ENCODE assay signal across 14 cellular contexts in genomic region chr5:79800979-79801827, GRCh38.
A peak's percentile ranks its signal among the peaks of the same experiment; 100 is the strongest.
DNase-seq lines count a peak whose midpoint lies in the region; ATAC-seq and TF ChIP-seq lines count a peak whose summit lies in the region.
"Had no signal": no experiment of that assay in that cellular context is flagged by ENCODE, and none has a peak within 500 bp of the region (broad histone marks: within the 10 kb centered on the region; RNA-seq: fewer than 3 reads in every experiment).

No MANE protein-coding gene starts in this region.

- H3K4me2 ChIP-seq in BLaER1 (peak overlapping the region; percentile 60), GM23338 (no peak overlapping the region)

- TF ChIP-seq CTCF in GM23338 (conservative IDR thresholded peaks at IDR 0.05; ENCODE audit: low read depth in 2 of 2), result no peak
- TF ChIP-seq CTCF in BE2C (IDR thresholded peaks at IDR 0.05; ENCODE audit: low read depth, low read length), result no peak

- no peak overlapping the region for H3K9ac ChIP-seq in BLaER1

- peaks cover 3% of the 10 kb centered on the region; the same call in 2 of the 3 replicates for H3K4me1 Mint-ChIP-seq in GM23338

- peaks cover 5% of the 10 kb centered on the region; the same call in 1 of the 2 replicates for H3K9me2 ChIP-seq in GM23338 (ENCODE audit: insufficient read depth)

- H3K4me3 ChIP-seq in BLaER1 (no peak overlapping the region; the same call in 1 of the 2 replicates), GM23338 (no peak overlapping the region), BE2C (ENCODE audit: low read depth, low read length) (no peak overlapping the region)
- H3K4me3 ChIP-seq: spleen had no signal

- no peak overlapping the region for H3K27ac Mint-ChIP-seq in GM23338

- H3K27ac ChIP-seq in BLaER1 (peak overlapping the region; percentile 72), GM23338 (ENCODE audit: low read depth) (no peak overlapping the region), caudate nucleus (ENCODE audit: low read depth, low read length) (no peak overlapping the region)
- H3K27ac ChIP-seq: foreskin keratinocyte had no signal

- peaks cover 44% of the 10 kb centered on the region for H3K4me1 ChIP-seq in BLaER1
- H3K4me1 ChIP-seq in GM23338 (ENCODE audit: insufficient read depth), result no peaks in the 10 kb centered on the region
- H3K4me1 ChIP-seq in BE2C, result no peaks in the 10 kb centered on the region
- H3K4me1 ChIP-seq: foreskin keratinocyte had no signal

- H3F3A ChIP-seq in GM23338 (replicated peaks; ENCODE audit: low read depth), result no peaks in the 10 kb centered on the region

- no peak for ATAC-seq in GM23338
- no peak for ATAC-seq in GM18498 (IDR thresholded peaks at IDR 0.05; ENCODE audit: unreplicated experiment)
- ATAC-seq: foreskin keratinocyte had no signal

- no peaks in the 10 kb centered on the region for H4K20me1 ChIP-seq in BLaER1
- no peaks in the 10 kb centered on the region for H4K20me1 ChIP-seq in GM23338 (replicated peaks; ENCODE audit: insufficient read depth)

- H3K27me3 ChIP-seq in BLaER1 (no peaks in the 10 kb centered on the region), GM23338 (ENCODE audit: insufficient read depth) (no peaks in the 10 kb centered on the region), BE2C (peaks cover 5% of the 10 kb centered on the region)
- H3K27me3 ChIP-seq: spleen had no signal

- no peaks in the 10 kb centered on the region for H3K36me3 Mint-ChIP-seq in GM23338 (ENCODE audit: low read depth)
- H3K36me3 Mint-ChIP-seq: brain had no signal

- H3K36me3 ChIP-seq in BLaER1 (no peaks in the 10 kb centered on the region), GM23338 (ENCODE audit: insufficient read depth) (no peaks in the 10 kb centered on the region), BE2C (no peaks in the 10 kb centered on the region)
- H3K36me3 ChIP-seq: spleen had no signal

- H3K9me3 ChIP-seq in BLaER1 (no peaks in the 10 kb centered on the region), BE2C (no peaks in the 10 kb centered on the region)
- H3K9me3 ChIP-seq: spleen had no signal

- no peaks in the 10 kb centered on the region for H3K9me3 Mint-ChIP-seq in GM23338
- H3K9me3 Mint-ChIP-seq: brain had no signal

- no peaks in the 10 kb centered on the region for H3K79me2 ChIP-seq in GM23338 (replicated peaks; ENCODE audit: insufficient read depth)

- no peak overlapping the region for H3K4me3 Mint-ChIP-seq in GM23338
- H3K4me3 Mint-ChIP-seq: brain had no signal

- H2AFZ ChIP-seq in GM23338, result peak overlapping the region; percentile 63

- peaks cover 2% of the 10 kb centered on the region for H3K27me3 Mint-ChIP-seq in GM23338 (ENCODE audit: insufficient read depth, low read depth, poor library complexity)
- H3K27me3 Mint-ChIP-seq: brain had no signal

- DNase-seq in GM23338 (ENCODE audit: low spot score), result peak; percentile 16
- DNase-seq in RPMI7951 (ENCODE audit: low read depth), result peak; percentile 30
- DNase-seq in iris pigment epithelial cell (ENCODE audit: low read depth), result peak; percentile 29
- no peak for DNase-seq in BE2C
- DNase-seq in caudate nucleus (lab: John Stamatoyannopoulos, UW), result no peak
- no peak for DNase-seq in GM19238 (ENCODE audit: insufficient read length, low spot score)
- DNase-seq: activated CD4-positive, alpha-beta T cell treated with anti-CD3 and anti-CD28 coated beads, Interleukin-2, amount 50 U/mL, for 1 hour; foreskin keratinocyte; KG1; spleen; stimulated activated naive CD4-positive, alpha-beta T cell treated with Interleukin-2 at 50 U/mL for 16 hours had no signal

TF ChIP-seq in GM23338, 12 proteins besides CTCF, POLR2A, EP300 and RAD21 (continues in another document):
- TF ChIP-seq, protein P1, sequence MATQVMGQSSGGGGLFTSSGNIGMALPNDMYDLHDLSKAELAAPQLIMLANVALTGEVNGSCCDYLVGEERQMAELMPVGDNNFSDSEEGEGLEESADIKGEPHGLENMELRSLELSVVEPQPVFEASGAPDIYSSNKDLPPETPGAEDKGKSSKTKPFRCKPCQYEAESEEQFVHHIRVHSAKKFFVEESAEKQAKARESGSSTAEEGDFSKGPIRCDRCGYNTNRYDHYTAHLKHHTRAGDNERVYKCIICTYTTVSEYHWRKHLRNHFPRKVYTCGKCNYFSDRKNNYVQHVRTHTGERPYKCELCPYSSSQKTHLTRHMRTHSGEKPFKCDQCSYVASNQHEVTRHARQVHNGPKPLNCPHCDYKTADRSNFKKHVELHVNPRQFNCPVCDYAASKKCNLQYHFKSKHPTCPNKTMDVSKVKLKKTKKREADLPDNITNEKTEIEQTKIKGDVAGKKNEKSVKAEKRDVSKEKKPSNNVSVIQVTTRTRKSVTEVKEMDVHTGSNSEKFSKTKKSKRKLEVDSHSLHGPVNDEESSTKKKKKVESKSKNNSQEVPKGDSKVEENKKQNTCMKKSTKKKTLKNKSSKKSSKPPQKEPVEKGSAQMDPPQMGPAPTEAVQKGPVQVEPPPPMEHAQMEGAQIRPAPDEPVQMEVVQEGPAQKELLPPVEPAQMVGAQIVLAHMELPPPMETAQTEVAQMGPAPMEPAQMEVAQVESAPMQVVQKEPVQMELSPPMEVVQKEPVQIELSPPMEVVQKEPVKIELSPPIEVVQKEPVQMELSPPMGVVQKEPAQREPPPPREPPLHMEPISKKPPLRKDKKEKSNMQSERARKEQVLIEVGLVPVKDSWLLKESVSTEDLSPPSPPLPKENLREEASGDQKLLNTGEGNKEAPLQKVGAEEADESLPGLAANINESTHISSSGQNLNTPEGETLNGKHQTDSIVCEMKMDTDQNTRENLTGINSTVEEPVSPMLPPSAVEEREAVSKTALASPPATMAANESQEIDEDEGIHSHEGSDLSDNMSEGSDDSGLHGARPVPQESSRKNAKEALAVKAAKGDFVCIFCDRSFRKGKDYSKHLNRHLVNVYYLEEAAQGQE (IDR thresholded peaks at IDR 0.05; ENCODE audit: unreplicated experiment), result no peak
- TF ChIP-seq ETS1 (IDR thresholded peaks at IDR 0.05), result no peak
- no peak for TF ChIP-seq STAT1 (IDR thresholded peaks at IDR 0.05; ENCODE audit: unreplicated experiment)
- no peak for TF ChIP-seq CREB1 (CRISPR knock-in tag; IDR thresholded peaks at IDR 0.05; ENCODE audit: low read depth)
- no peak for TF ChIP-seq POLR2AphosphoS5 (IDR thresholded peaks at IDR 0.05; ENCODE audit: low read depth)
- TF ChIP-seq ZNF114 (CRISPR knock-in tag; IDR thresholded peaks at IDR 0.05), result no peak
- TF ChIP-seq EZH2 (IDR thresholded peaks at IDR 0.05; ENCODE audit: low read depth, unreplicated experiment), result no peak

Comparison
In these comparisons a context has a peak if more than half of its experiments do, and no peak if none do; other contexts are left out.
1. DNase-seq: peak in GM23338 (single experiment), RPMI7951 (single experiment) and iris pigment epithelial cell (single experiment); none in BE2C (single experiment), caudate nucleus (0 of 61) and GM19238 (single experiment).